1 cellular context compared by ENCODE assay signal in the genomic region with DNA sequence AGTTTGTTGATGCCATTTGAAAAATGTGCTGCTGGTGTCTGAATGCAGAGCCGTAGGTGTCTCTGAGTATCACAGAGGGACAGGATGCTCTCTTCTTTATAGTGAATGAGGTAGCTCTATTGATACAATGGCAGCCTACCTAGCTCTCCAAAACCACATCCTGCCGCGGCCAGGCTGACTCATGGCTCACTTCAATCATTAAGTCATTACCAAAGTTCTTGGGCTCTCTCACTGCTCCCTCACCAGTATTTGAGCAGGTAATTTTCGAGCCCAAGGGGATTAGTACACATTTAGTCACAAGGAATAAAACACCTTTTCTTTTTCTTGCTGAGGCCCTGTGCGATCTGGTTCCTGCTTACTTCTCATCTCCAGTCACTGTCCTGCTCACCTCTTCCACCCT.
TF ChIP-seq lines count a peak whose summit lies in the region.

No MANE protein-coding gene starts in this region.

TF ChIP-seq in GM12878, 131 proteins besides CTCF, POLR2A, EP300 and RAD21 (continued from another document):
- TF ChIP-seq, protein P1, sequence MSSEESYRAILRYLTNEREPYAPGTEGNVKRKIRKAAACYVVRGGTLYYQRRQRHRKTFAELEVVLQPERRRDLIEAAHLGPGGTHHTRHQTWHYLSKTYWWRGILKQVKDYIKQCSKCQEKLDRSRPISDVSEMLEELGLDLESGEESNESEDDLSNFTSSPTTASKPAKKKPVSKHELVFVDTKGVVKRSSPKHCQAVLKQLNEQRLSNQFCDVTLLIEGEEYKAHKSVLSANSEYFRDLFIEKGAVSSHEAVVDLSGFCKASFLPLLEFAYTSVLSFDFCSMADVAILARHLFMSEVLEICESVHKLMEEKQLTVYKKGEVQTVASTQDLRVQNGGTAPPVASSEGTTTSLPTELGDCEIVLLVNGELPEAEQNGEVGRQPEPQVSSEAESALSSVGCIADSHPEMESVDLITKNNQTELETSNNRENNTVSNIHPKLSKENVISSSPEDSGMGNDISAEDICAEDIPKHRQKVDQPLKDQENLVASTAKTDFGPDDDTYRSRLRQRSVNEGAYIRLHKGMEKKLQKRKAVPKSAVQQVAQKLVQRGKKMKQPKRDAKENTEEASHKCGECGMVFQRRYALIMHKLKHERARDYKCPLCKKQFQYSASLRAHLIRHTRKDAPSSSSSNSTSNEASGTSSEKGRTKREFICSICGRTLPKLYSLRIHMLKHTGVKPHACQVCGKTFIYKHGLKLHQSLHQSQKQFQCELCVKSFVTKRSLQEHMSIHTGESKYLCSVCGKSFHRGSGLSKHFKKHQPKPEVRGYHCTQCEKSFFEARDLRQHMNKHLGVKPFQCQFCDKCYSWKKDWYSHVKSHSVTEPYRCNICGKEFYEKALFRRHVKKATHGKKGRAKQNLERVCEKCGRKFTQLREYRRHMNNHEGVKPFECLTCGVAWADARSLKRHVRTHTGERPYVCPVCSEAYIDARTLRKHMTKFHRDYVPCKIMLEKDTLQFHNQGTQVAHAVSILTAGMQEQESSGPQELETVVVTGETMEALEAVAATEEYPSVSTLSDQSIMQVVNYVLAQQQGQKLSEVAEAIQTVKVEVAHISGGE (CRISPR knock-in tag; IDR thresholded peaks at IDR 0.05): no peak
- TF ChIP-seq, protein P2, sequence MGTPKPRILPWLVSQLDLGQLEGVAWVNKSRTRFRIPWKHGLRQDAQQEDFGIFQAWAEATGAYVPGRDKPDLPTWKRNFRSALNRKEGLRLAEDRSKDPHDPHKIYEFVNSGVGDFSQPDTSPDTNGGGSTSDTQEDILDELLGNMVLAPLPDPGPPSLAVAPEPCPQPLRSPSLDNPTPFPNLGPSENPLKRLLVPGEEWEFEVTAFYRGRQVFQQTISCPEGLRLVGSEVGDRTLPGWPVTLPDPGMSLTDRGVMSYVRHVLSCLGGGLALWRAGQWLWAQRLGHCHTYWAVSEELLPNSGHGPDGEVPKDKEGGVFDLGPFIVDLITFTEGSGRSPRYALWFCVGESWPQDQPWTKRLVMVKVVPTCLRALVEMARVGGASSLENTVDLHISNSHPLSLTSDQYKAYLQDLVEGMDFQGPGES (IDR thresholded peaks at IDR 0.05): no peak
- TF ChIP-seq ATF7 (IDR thresholded peaks at IDR 0.05; ENCODE audit: low read depth): no peak
- TF ChIP-seq NBN (IDR thresholded peaks at IDR 0.05): no peak
- no peak for TF ChIP-seq SUZ12 (IDR thresholded peaks at IDR 0.05; ENCODE audit: unreplicated experiment)
